ENCODE assay signal across 13 cellular contexts in the genomic region with DNA sequence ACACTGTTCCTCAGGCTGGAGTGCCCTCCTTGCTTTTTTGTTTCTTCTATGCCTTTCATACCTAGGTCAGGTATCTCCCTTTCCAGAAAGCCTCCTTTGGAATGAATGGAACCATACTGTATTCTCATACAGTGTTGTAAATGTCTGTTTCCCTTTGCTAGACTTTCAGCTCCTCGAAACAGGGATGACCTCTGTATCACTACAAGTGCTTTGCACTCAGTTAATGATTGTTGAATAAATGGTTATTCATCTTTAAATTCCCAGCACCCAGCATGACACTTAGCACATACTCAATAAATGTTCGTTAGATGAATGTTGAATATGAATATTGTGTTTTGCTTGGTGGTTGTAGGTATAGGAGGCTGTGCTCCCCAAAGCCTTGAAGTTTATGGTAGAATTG. TPM values are rescaled to one million over a fixed set of nuclear protein-coding genes. Genes with fewer than 3 reads are reported as not detected.
A peak's percentile ranks its signal among the peaks of the same experiment; 100 is the strongest.
DNase-seq lines count a peak whose midpoint lies in the region; ATAC-seq and TF ChIP-seq lines count a peak whose summit lies in the region.
"Had no signal": no experiment of that assay in that cellular context is flagged by ENCODE, and none has a peak within 500 bp of the region (broad histone marks: within the 10 kb centered on the region; RNA-seq: fewer than 3 reads in every experiment).

No MANE protein-coding gene starts in this region.

- H3K4me3 ChIP-seq in A673 (ENCODE audit: low read depth, low read length, poor library complexity, severe bottlenecking) = no peak overlapping the region
- H3K4me3 ChIP-seq: left ventricle myocardium inferior, MG63, Peyer's patch, prostate gland had no signal

- H3K36me3 Mint-ChIP-seq in activated CD8-positive, alpha-beta T cell treated with anti-CD3 and anti-CD28 coated beads for 36 hours (ENCODE audit: low read depth) = peaks cover 42% of the 10 kb centered on the region
- peaks cover 14% of the 10 kb centered on the region for H3K36me3 Mint-ChIP-seq in memory B cell

- BruUV-seq in A673 (replicated peaks; lab: Mats Ljungman, UMichigan) = no TSS peak

- H3K4me3 Mint-ChIP-seq in activated CD8-positive, alpha-beta T cell treated with anti-CD3 and anti-CD28 coated beads for 36 hours = no peak overlapping the region
- H3K4me3 Mint-ChIP-seq in memory B cell = no peak overlapping the region

- intact Hi-C loops in A673 (cut with micrococcal nuclease; ENCODE audit: unreplicated experiment) = loop anchor here (1.0 to 5.0 kb wide), 2 partner anchors 59 to 147 kb away; no protein-coding TSS in a partner anchor
- intact Hi-C loops in activated CD8-positive, alpha-beta T cell treated with anti-CD3 and anti-CD28 coated beads for 36 hours (cut with micrococcal nuclease) = no loop called here

- peaks cover 27% of the 10 kb centered on the region for H3K4me1 Mint-ChIP-seq in activated CD8-positive, alpha-beta T cell treated with anti-CD3 and anti-CD28 coated beads for 36 hours (ENCODE audit: low read depth)
- peaks cover 15% of the 10 kb centered on the region for H3K4me1 Mint-ChIP-seq in memory B cell

- TF ChIP-seq CTCF in A673 (conservative IDR thresholded peaks at IDR 0.05; ENCODE audit: low read depth, low read length) = no peak
- no peak for TF ChIP-seq CTCF in activated CD8-positive, alpha-beta T cell treated with anti-CD3 and anti-CD28 coated beads for 36 hours (IDR thresholded peaks at IDR 0.05)

- POLR2A ChIA-PET in A673 (lab: Charles Lee; ENCODE audit: low non-redundant PET) = no interaction called here
- POLR2A ChIA-PET in activated CD8-positive, alpha-beta T cell treated with anti-CD3 and anti-CD28 coated beads for 36 hours (lab: Charles Lee) = interaction anchor here (1.2 kb wide), 1 partner anchor 8 kb away, joined by 3 read pairs; the partner anchor contains the start of genes FOXM1 and RHNO1

- H3K27ac ChIP-seq in A673 (ENCODE audit: low read depth, low read length, poor library complexity, severe bottlenecking) = peak overlapping the region; percentile 20
- H3K27ac ChIP-seq: left ventricle myocardium inferior, prostate gland had no signal

- no peak for ATAC-seq in activated CD8-positive, alpha-beta T cell treated with anti-CD3 and anti-CD28 coated beads for 36 hours
- ATAC-seq in memory B cell (ENCODE audit: low read depth) = no peak
- ATAC-seq in GM21423 (IDR thresholded peaks at IDR 0.05; ENCODE audit: unreplicated experiment) = no peak
- ATAC-seq in stimulated activated naive CD8-positive, alpha-beta T cell treated with anti-CD3 and anti-CD28 coated beads, Interleukin-15, Interleukin-2, amounts not matched to agents 100 U/mL and 50 U/mL, for 24 hours = no peak

- H3K27me3 Mint-ChIP-seq in activated CD8-positive, alpha-beta T cell treated with anti-CD3 and anti-CD28 coated beads for 36 hours = no peaks in the 10 kb centered on the region
- H3K27me3 Mint-ChIP-seq in memory B cell = no peaks in the 10 kb centered on the region

- peaks cover 42% of the 10 kb centered on the region for H3K36me3 ChIP-seq in A673 (ENCODE audit: insufficient read depth, low read length, poor library complexity, severe bottlenecking)
- H3K36me3 ChIP-seq: left ventricle myocardium inferior, prostate gland had no signal

- CTCF ChIA-PET in A673 (lab: Charles Lee) = interaction anchor here (0.6 to 1.7 kb wide), 8 partner anchors 31 to 157 kb away, joined by 3 to 24 read pairs (median 6); no protein-coding TSS in a partner anchor
- CTCF ChIA-PET in activated CD8-positive, alpha-beta T cell treated with anti-CD3 and anti-CD28 coated beads for 36 hours (lab: Charles Lee) = interaction anchor here (0.7 to 4.4 kb wide), 11 partner anchors 8 to 162 kb away, joined by 3 to 22 read pairs (median 4); partner anchors contain the start of genes FOXM1, RHNO1 and TEX52

- H3K9me3 ChIP-seq in A673 (ENCODE audit: low read depth, low read length, poor library complexity, severe bottlenecking) = no peaks in the 10 kb centered on the region
- H3K9me3 ChIP-seq: left ventricle myocardium inferior, MG63, Peyer's patch, prostate gland had no signal

- DNase-seq in A673 (ENCODE audit: low spot score) (no peak), Caki2 (ENCODE audit: low read depth) (peak; percentile 33), memory B cell (ENCODE audit: low spot score in 2 of 2) (no peak), HUDEP-2 (lab: John Stamatoyannopoulos, UW; ENCODE audit: unreplicated experiment in 76 of 76) (no peak), D341Med (ENCODE audit: low spot score) (no peak)
- DNase-seq in activated CD8-positive, alpha-beta T cell treated with anti-CD3 and anti-CD28 coated beads for 36 hours = no peak
- DNase-seq in stimulated activated naive CD8-positive, alpha-beta T cell treated with anti-CD3 and anti-CD28 coated beads, Interleukin-15, Interleukin-2, amounts not matched to agents 100 U/mL and 50 U/mL, for 24 hours = no peak

- H3K27me3 ChIP-seq in A673 (replicated peaks; ENCODE audit: insufficient read depth, low read depth, low read length, poor library complexity) = no peaks in the 10 kb centered on the region
- H3K27me3 ChIP-seq: MG63, Peyer's patch had no signal

- peak overlapping the region; percentile 12 for H3K27ac Mint-ChIP-seq in activated CD8-positive, alpha-beta T cell treated with anti-CD3 and anti-CD28 coated beads for 36 hours
- peak overlapping the region; percentile 76 for H3K27ac Mint-ChIP-seq in memory B cell

- in situ Hi-C loops in Caki2 (cut with HindIII; ENCODE audit: low pct_unique_long_range_greater_than_20kb, low sequenced_read_pairs) = no loop called here

- H3K4me1 ChIP-seq in A673 (ENCODE audit: insufficient read depth, low read length, poor library complexity, severe bottlenecking) = no peaks in the 10 kb centered on the region
- H3K4me1 ChIP-seq: left ventricle myocardium inferior, prostate gland had no signal

- H3K9me3 Mint-ChIP-seq in activated CD8-positive, alpha-beta T cell treated with anti-CD3 and anti-CD28 coated beads for 36 hours = no peaks in the 10 kb centered on the region
- H3K9me3 Mint-ChIP-seq in memory B cell = no peaks in the 10 kb centered on the region

RNA-seq across cellular contexts. Expression of gene TULP3, which starts 5.9 kb away (rescaled TPM):
- total RNA-seq in A673 (2021) = 48.1 and 55.6 TPM in 2 replicates
- total RNA-seq in Caki2 (2014; rRNA removed; shearing (Covaris generic); ENCODE audit: low replicate concordance) = 38.2 and 57.9 TPM in 2 replicates
- total RNA-seq in activated CD8-positive, alpha-beta T cell treated with anti-CD3 and anti-CD28 coated beads for 36 hours = 1 to 10 TPM; 5.6 to 6.0 TPM

RNA-seq across cellular contexts. Expression of gene RHNO1, which starts 7.8 kb away (rescaled TPM):
- total RNA-seq in A673 (2021) = 71.7 and 79.9 TPM in 2 replicates
- total RNA-seq in Caki2 (2014; rRNA removed; shearing (Covaris generic); ENCODE audit: low replicate concordance) = 32.1 and 54.9 TPM in 2 replicates
- 10 to 100 TPM; 56.9 to 62.9 TPM for total RNA-seq in activated CD8-positive, alpha-beta T cell treated with anti-CD3 and anti-CD28 coated beads for 36 hours

RNA-seq across cellular contexts. Expression of gene FOXM1, which starts 7.8 kb away (rescaled TPM):
- total RNA-seq in A673 (2021) = 198 and 200 TPM in 2 replicates
- total RNA-seq in Caki2 (2014; rRNA removed; shearing (Covaris generic); ENCODE audit: low replicate concordance) = 18.1 and 30.1 TPM in 2 replicates
- 10 to 100 TPM; 64.4 to 64.8 TPM for total RNA-seq in activated CD8-positive, alpha-beta T cell treated with anti-CD3 and anti-CD28 coated beads for 36 hours

RNA-seq across cellular contexts. Expression of gene TEX52, which starts 28.0 kb away (rescaled TPM):
- total RNA-seq in A673 (2021) = 0.44 TPM in 1 of 2 replicates, not detected in the other
- not detected in 2 replicates for total RNA-seq in Caki2 (2014; rRNA removed; shearing (Covaris generic); ENCODE audit: low replicate concordance)
- under 1 TPM; 0.29 to 0.36 TPM for total RNA-seq in activated CD8-positive, alpha-beta T cell treated with anti-CD3 and anti-CD28 coated beads for 36 hours
- total RNA-seq: left ventricle myocardium inferior had no signal

RNA-seq across cellular contexts. Expression of gene NRIP2, which starts 50.0 kb away (rescaled TPM):
- total RNA-seq in A673 (2021) = 0.28 and 0.39 TPM in 2 replicates
- total RNA-seq in Caki2 (2014; rRNA removed; shearing (Covaris generic); ENCODE audit: low replicate concordance) = not detected in 2 replicates
- not detected for total RNA-seq in activated CD8-positive, alpha-beta T cell treated with anti-CD3 and anti-CD28 coated beads for 36 hours
- total RNA-seq: HT-29, Peyer's patch had no signal
